ENCODE assay signal across 12 cellular contexts in genomic region chr2:172093416-172094318, GRCh38. TPM values are rescaled to one million over a fixed set of nuclear protein-coding genes. Genes with fewer than 3 reads are reported as not detected.
DNase-seq lines count a peak whose midpoint lies in the region; ATAC-seq, FAIRE-seq and TF ChIP-seq lines count a peak whose summit lies in the region.
"Had no signal": no experiment of that assay in that cellular context is flagged by ENCODE, and none has a peak within 500 bp of the region (broad histone marks: within the 10 kb centered on the region; RNA-seq: fewer than 3 reads in every experiment).

No MANE protein-coding gene starts in this region.

- H3K4me2 ChIP-seq in astrocyte (ENCODE audit: low read length): peak overlapping the region; percentile 96

- peaks cover 7% of the 10 kb centered on the region for H3K36me3 Mint-ChIP-seq in T-helper 1 cell treated with Interleukin-12 subunit alpha and Interleukin-12 subunit beta and Interleukin-4 antibody, amounts not matched to agents 30 μg/mL and 1 μg/mL, for 36 hours (ENCODE audit: low read depth)
- H3K36me3 Mint-ChIP-seq in astrocyte (ENCODE audit: low read depth, unreplicated experiment): no peaks in the 10 kb centered on the region

- DNase-seq in T-helper 1 cell (no peak), HL-60 (ENCODE audit: low read depth in 1 of 2, low spot score in 1 of 2) (no peak), astrocyte (ENCODE audit: low read depth) (no peak), NCI-H128 (lab: John Stamatoyannopoulos, UW; ENCODE audit: unreplicated experiment) (no peak)
- no peak for DNase-seq in activated CD4-positive, CD25-positive, alpha-beta regulatory T cell treated with anti-CD3 and anti-CD28 coated beads, Interleukin-2, amount 50 U/mL, for 72 hours
- DNase-seq: activated CD4-positive, alpha-beta T cell treated with anti-CD3 and anti-CD28 coated beads for 4 hours; GOT3 had no signal

- no peaks in the 10 kb centered on the region for H3K9me3 Mint-ChIP-seq in T-helper 1 cell treated with Interleukin-12 subunit alpha and Interleukin-12 subunit beta and Interleukin-4 antibody, amounts not matched to agents 30 μg/mL and 1 μg/mL, for 36 hours
- H3K9me3 Mint-ChIP-seq in astrocyte (ENCODE audit: unreplicated experiment): peaks cover 5% of the 10 kb centered on the region

- H3K27ac ChIP-seq in HL-60 (replicated peaks) (no peak overlapping the region), astrocyte (ENCODE audit: low read depth, low read length) (no peak overlapping the region), neutrophil (no peak overlapping the region)
- H3K27ac ChIP-seq: prostate gland had no signal

- H3K4me3 Mint-ChIP-seq in T-helper 1 cell treated with Interleukin-12 subunit alpha and Interleukin-12 subunit beta and Interleukin-4 antibody, amounts not matched to agents 30 μg/mL and 1 μg/mL, for 36 hours: peak overlapping the region; percentile 55
- H3K4me3 Mint-ChIP-seq in astrocyte (ENCODE audit: unreplicated experiment): peak overlapping the region; percentile 68

- H3K9me3 ChIP-seq in astrocyte (ENCODE audit: insufficient read depth, low read depth, low read length) (peaks cover 1% of the 10 kb centered on the region), neutrophil (no peaks in the 10 kb centered on the region)
- H3K9me3 ChIP-seq: prostate gland had no signal

- H4K20me1 ChIP-seq in astrocyte (ENCODE audit: insufficient read depth, low read length): peaks cover 20% of the 10 kb centered on the region

- H3K27me3 ChIP-seq in HL-60 (ENCODE audit: insufficient read depth, poor library complexity, severe bottlenecking) (peaks cover 85% of the 10 kb centered on the region), astrocyte (ENCODE audit: insufficient read depth, low read length) (peaks cover 63% of the 10 kb centered on the region), neutrophil (peaks cover 100% of the 10 kb centered on the region)

- H2AFZ ChIP-seq in astrocyte (ENCODE audit: low read depth, low read length): no peak overlapping the region

- H3K36me3 ChIP-seq in astrocyte (ENCODE audit: insufficient read depth, low read length) (no peaks in the 10 kb centered on the region), neutrophil (no peaks in the 10 kb centered on the region)
- H3K36me3 ChIP-seq: prostate gland had no signal

- TF ChIP-seq CTCF in HL-60 (IDR thresholded peaks at IDR 0.05; ENCODE audit: insufficient read depth, low read length) (no peak), astrocyte (IDR thresholded peaks at IDR 0.05; ENCODE audit: insufficient read depth, low read depth, low read length) (no peak), neutrophil (IDR thresholded peaks at IDR 0.05) (no peak)

- H3K79me2 ChIP-seq in astrocyte (ENCODE audit: insufficient read depth, low read length): no peaks in the 10 kb centered on the region

- H3K4me1 Mint-ChIP-seq in T-helper 1 cell treated with Interleukin-12 subunit alpha and Interleukin-12 subunit beta and Interleukin-4 antibody, amounts not matched to agents 30 μg/mL and 1 μg/mL, for 36 hours (ENCODE audit: low read depth): peaks cover 33% of the 10 kb centered on the region
- H3K4me1 Mint-ChIP-seq in astrocyte (ENCODE audit: low read depth, unreplicated experiment): peaks cover 17% of the 10 kb centered on the region

- peaks cover 34% of the 10 kb centered on the region for H3K4me1 ChIP-seq in astrocyte (ENCODE audit: insufficient read depth, low read length)
- H3K4me1 ChIP-seq in neutrophil (ENCODE audit: control insufficient read depth in 1 of 2, insufficient read depth in 1 of 2, low read depth in 1 of 2, low read length in 1 of 2): peaks cover 41 to 59% of the 10 kb centered on the region in 2 experiments

- H3K27ac Mint-ChIP-seq in T-helper 1 cell treated with Interleukin-12 subunit alpha and Interleukin-12 subunit beta and Interleukin-4 antibody, amounts not matched to agents 30 μg/mL and 1 μg/mL, for 36 hours: peak overlapping the region; percentile 71
- H3K27ac Mint-ChIP-seq in astrocyte (ENCODE audit: unreplicated experiment): peak overlapping the region; percentile 41

- no peak for ATAC-seq in GM18870 (IDR thresholded peaks at IDR 0.05; ENCODE audit: unreplicated experiment)

- FAIRE-seq in astrocyte (lab: Jason Lieb, UNC): no peak

- H3K4me3 ChIP-seq in HL-60 (replicated peaks; ENCODE audit: insufficient read depth, low read length) (peak overlapping the region; percentile 68), astrocyte (ENCODE audit: insufficient read depth, low read depth, low read length) (no peak overlapping the region), neutrophil (ENCODE audit: low read depth in 1 of 2, low read length in 1 of 2) (peak overlapping the region; percentile 14 to 70)
- H3K4me3 ChIP-seq: prostate gland had no signal

- H3K27me3 Mint-ChIP-seq in T-helper 1 cell treated with Interleukin-12 subunit alpha and Interleukin-12 subunit beta and Interleukin-4 antibody, amounts not matched to agents 30 μg/mL and 1 μg/mL, for 36 hours (ENCODE audit: low read depth): peaks cover 88% of the 10 kb centered on the region
- peaks cover 54% of the 10 kb centered on the region for H3K27me3 Mint-ChIP-seq in astrocyte (ENCODE audit: low read depth, unreplicated experiment)

- no peak overlapping the region for H3K9ac ChIP-seq in astrocyte (ENCODE audit: low read length)

RNA-seq across cellular contexts. Expression of gene DLX1, which starts 8.4 kb away (rescaled TPM):
- 0.27 TPM in 1 of 2 replicates, not detected in the other for total RNA-seq in astrocyte

RNA-seq across cellular contexts. Expression of gene DLX2, which starts 9.0 kb away (rescaled TPM):
- total RNA-seq in astrocyte: 2.1 and 2.2 TPM in 2 replicates
- total RNA-seq: HT-29 had no signal
